ENCODE assay signal across 9 cellular contexts in genomic region chr12:4910502-4911315, GRCh38. TPM values are rescaled to one million over a fixed set of nuclear protein-coding genes. Genes with fewer than 3 reads are reported as not detected.
DNase-seq lines count a peak whose midpoint lies in the region; ATAC-seq, FAIRE-seq and TF ChIP-seq lines count a peak whose summit lies in the region.
"Had no signal": no experiment of that assay in that cellular context is flagged by ENCODE, and none has a peak within 500 bp of the region (broad histone marks: within the 10 kb centered on the region; RNA-seq: fewer than 3 reads in every experiment).

No MANE protein-coding gene starts in this region.

- no peak for TF ChIP-seq CTCF in nephron progenitor cell (IDR thresholded peaks at IDR 0.05)

- POLR2A ChIA-PET in CD4-positive, alpha-beta memory T cell (lab: Charles Lee; ENCODE audit: partially characterized antibody) = no interaction called here

- peak; percentile 46 for ATAC-seq in HG02981 (IDR thresholded peaks at IDR 0.05; ENCODE audit: unreplicated experiment)
- ATAC-seq in left lobe of liver = no peak

- CTCF ChIA-PET in CD4-positive, alpha-beta memory T cell (lab: Charles Lee; ENCODE audit: partially characterized antibody) = interaction anchor here (0.8 kb wide), 1 partner anchor 56 kb away, joined by 3 read pairs; no protein-coding TSS in a partner anchor

- DNase-seq in CD4-positive, alpha-beta memory T cell = peak in 1 of 5 donors; percentile 3
- DNase-seq in ecto neural progenitor cell (ENCODE audit: low spot score) = peak; percentile 59
- DNase-seq in nephron progenitor cell = peak; percentile 17
- no peak for DNase-seq in RCC 7860 (ENCODE audit: low spot score)
- no peak for DNase-seq in GOT3 (lab: John Stamatoyannopoulos, UW)
- DNase-seq in left lobe of liver (ENCODE audit: low spot score) = no peak
- DNase-seq in SKM-1 (lab: John Stamatoyannopoulos, UW; ENCODE audit: unreplicated experiment) = no peak

- no peak overlapping the region for H3K27ac ChIP-seq in CD4-positive, alpha-beta memory T cell (ENCODE audit: low read depth, low read length)

- H3K27me3 Mint-ChIP-seq in CD4-positive, alpha-beta memory T cell = peaks cover 40 to 42% of the 10 kb centered on the region in 2 donors
- H3K27me3 Mint-ChIP-seq in nephron progenitor cell (ENCODE audit: low read depth, poor library complexity) = no peaks in the 10 kb centered on the region

- peak overlapping the region; percentile 83 to 95 (median 88) for H3K4me3 Mint-ChIP-seq in CD4-positive, alpha-beta memory T cell
- peak overlapping the region; percentile 88 for H3K4me3 Mint-ChIP-seq in nephron progenitor cell

- H3K9me3 ChIP-seq in CD4-positive, alpha-beta memory T cell (ENCODE audit: control insufficient read depth in 1 of 2, low read length in 2 of 2) = no peaks in the 10 kb centered on the region

- no peaks in the 10 kb centered on the region for H3K36me3 ChIP-seq in CD4-positive, alpha-beta memory T cell (ENCODE audit: insufficient read depth, low read length)

- H3K27me3 ChIP-seq in CD4-positive, alpha-beta memory T cell (ENCODE audit: insufficient read depth, low read length) = peaks cover 12% of the 10 kb centered on the region

- FAIRE-seq in RCC 7860 (lab: Jason Lieb, UNC) = no peak
- FAIRE-seq: colon had no signal

- H3K9me3 Mint-ChIP-seq in CD4-positive, alpha-beta memory T cell = peaks cover 0 to 3% (median 0%) of the 10 kb centered on the region in 8 donors
- peaks cover 20% of the 10 kb centered on the region for H3K9me3 Mint-ChIP-seq in nephron progenitor cell

- H3K36me3 Mint-ChIP-seq in CD4-positive, alpha-beta memory T cell = peaks cover 0 to 3% of the 10 kb centered on the region in 2 donors
- H3K36me3 Mint-ChIP-seq in nephron progenitor cell (ENCODE audit: low read depth) = peaks cover 11% of the 10 kb centered on the region

- peak overlapping the region in 1 of 7 donors; percentile 44 for H3K27ac Mint-ChIP-seq in CD4-positive, alpha-beta memory T cell
- H3K27ac Mint-ChIP-seq in nephron progenitor cell = no peak overlapping the region

- H3K4me3 ChIP-seq in CD4-positive, alpha-beta memory T cell (ENCODE audit: low read length in 2 of 2) = no peak overlapping the region

- H3K4me1 Mint-ChIP-seq in CD4-positive, alpha-beta memory T cell = peaks cover 8 to 19% (median 12%) of the 10 kb centered on the region in 4 donors
- peaks cover 20% of the 10 kb centered on the region for H3K4me1 Mint-ChIP-seq in nephron progenitor cell

- intact Hi-C loops in CD4-positive, alpha-beta memory T cell (cut with micrococcal nuclease) = no loop called here

- peaks cover 20% of the 10 kb centered on the region for H3K4me1 ChIP-seq in CD4-positive, alpha-beta memory T cell (ENCODE audit: insufficient read depth, low read length)

RNA-seq across cellular contexts. Expression of gene KCNA1, which starts 1.0 kb away (rescaled TPM):
- not detected for total RNA-seq in CD4-positive, alpha-beta memory T cell
- not detected for polyA plus RNA-seq in CD4-positive, alpha-beta memory T cell
- total RNA-seq in left lobe of liver = not detected

Comparison
In these comparisons a context has a peak if more than half of its experiments do, and no peak if none do; other contexts are left out.
1. DNase-seq: peak in ecto neural progenitor cell (single experiment) and nephron progenitor cell (single experiment); none in RCC 7860 (single experiment), GOT3 (single experiment), left lobe of liver (single experiment) and SKM-1 (single experiment).